ENCODE assay signal across 25 cellular contexts in the genomic region with DNA sequence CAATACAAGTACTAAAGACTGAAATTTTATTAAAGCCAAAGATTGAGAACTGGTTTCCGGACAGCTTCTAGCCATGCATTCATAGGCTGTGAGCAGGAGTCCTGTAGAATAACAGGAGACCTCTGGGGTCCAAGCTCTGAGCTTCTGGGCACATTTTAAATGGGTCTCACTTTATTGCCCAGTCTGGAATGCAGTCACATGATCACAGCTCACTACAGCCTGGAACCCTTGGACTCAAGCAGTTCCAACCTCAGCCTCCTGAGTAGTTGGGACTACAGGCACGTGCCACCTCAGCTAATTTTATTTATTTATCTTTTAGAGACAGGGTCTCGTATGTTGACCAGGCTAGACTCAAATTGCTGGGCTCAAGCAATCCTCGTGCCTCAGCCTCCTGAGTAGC.
"Had no signal": no experiment of that assay in that cellular context is flagged by ENCODE, and none has a peak within 500 bp of the region (broad histone marks: within the 10 kb centered on the region; RNA-seq: fewer than 3 reads in every experiment).

No MANE protein-coding gene starts in this region.

- H3K4me1 Mint-ChIP-seq: activated CD4-positive, alpha-beta T cell treated with anti-CD3 and anti-CD28 coated beads, Interleukin-2, amount 10 ng/mL, durations not matched to agents 7 days and 5 days; activated naive CD4-positive, alpha-beta T cell treated with anti-CD3 and anti-CD28 coated beads, Interleukin-2, amount 10 ng/mL, durations not matched to agents 7 days and 5 days; activated naive CD8-positive, alpha-beta T cell treated with anti-CD3 and anti-CD28 coated beads, Interleukin-2, amount 10 ng/mL, durations not matched to agents 7 days and 5 days; neural progenitor cell had no signal

- H2AFZ ChIP-seq: neural progenitor cell, parathyroid adenoma had no signal

- H3K9me3 ChIP-seq: gastroesophageal sphincter, psoas muscle, stomach, tibial nerve had no signal

- H3K27me3 Mint-ChIP-seq: activated CD4-positive, alpha-beta T cell treated with anti-CD3 and anti-CD28 coated beads, Interleukin-2, amount 10 ng/mL, durations not matched to agents 7 days and 5 days; activated CD8-positive, alpha-beta T cell treated with anti-CD3 and anti-CD28 coated beads for 36 hours; activated naive CD4-positive, alpha-beta T cell treated with anti-CD3 and anti-CD28 coated beads, Interleukin-2, amount 10 ng/mL, durations not matched to agents 7 days and 5 days; activated naive CD8-positive, alpha-beta T cell treated with anti-CD3 and anti-CD28 coated beads, Interleukin-2, amount 10 ng/mL, durations not matched to agents 7 days and 5 days; naive B cell; stimulated activated naive B cell treated with anti-CD40 and anti-IgM and Interleukin-4, amounts not matched to agents 10 μg/mL and 1 μg/mL and 100 μg/mL, for 72 hours had no signal

- H3K4me3 Mint-ChIP-seq: activated CD4-positive, alpha-beta T cell treated with anti-CD3 and anti-CD28 coated beads, Interleukin-2, amount 10 ng/mL, durations not matched to agents 7 days and 5 days; activated CD8-positive, alpha-beta T cell treated with anti-CD3 and anti-CD28 coated beads for 36 hours; activated naive CD4-positive, alpha-beta T cell treated with anti-CD3 and anti-CD28 coated beads, Interleukin-2, amount 10 ng/mL, durations not matched to agents 7 days and 5 days; activated naive CD8-positive, alpha-beta T cell treated with anti-CD3 and anti-CD28 coated beads, Interleukin-2, amount 10 ng/mL, durations not matched to agents 7 days and 5 days; activated T-helper 1 cell treated with anti-CD3 and anti-CD28 coated beads, Interleukin-12 subunit alpha, Interleukin-12 subunit beta, Interleukin-2, Interleukin-4 antibody, amounts not matched to agents 30 ng/mL and 10 ng/mL and 1 ng/mL, durations not matched to agents 14 hours and 24 hours and 36 hours; naive B cell; neural progenitor cell; stimulated activated naive B cell treated with anti-CD40 and anti-IgM and Interleukin-4, amounts not matched to agents 10 μg/mL and 1 μg/mL and 100 μg/mL, for 72 hours had no signal

- H3K27me3 ChIP-seq: brain microvascular endothelial cell, gastroesophageal sphincter, neural progenitor cell, stomach, tibial nerve had no signal

- ATAC-seq: activated CD8-positive, alpha-beta T cell treated with anti-CD3 and anti-CD28 coated beads for 36 hours; gastroesophageal sphincter; left cardiac atrium had no signal

- H3K9me3 Mint-ChIP-seq: activated CD4-positive, alpha-beta T cell treated with anti-CD3 and anti-CD28 coated beads, Interleukin-2, amount 10 ng/mL, durations not matched to agents 7 days and 5 days; activated CD8-positive, alpha-beta T cell treated with anti-CD3 and anti-CD28 coated beads for 36 hours; activated naive CD4-positive, alpha-beta T cell treated with anti-CD3 and anti-CD28 coated beads, Interleukin-2, amount 10 ng/mL, durations not matched to agents 7 days and 5 days; activated naive CD8-positive, alpha-beta T cell treated with anti-CD3 and anti-CD28 coated beads, Interleukin-2, amount 10 ng/mL, durations not matched to agents 7 days and 5 days; activated T-helper 1 cell treated with anti-CD3 and anti-CD28 coated beads, Interleukin-12 subunit alpha, Interleukin-12 subunit beta, Interleukin-2, Interleukin-4 antibody, amounts not matched to agents 30 ng/mL and 10 ng/mL and 1 ng/mL, durations not matched to agents 14 hours and 24 hours and 36 hours; naive B cell; neural progenitor cell; stimulated activated naive B cell treated with anti-CD40 and anti-IgM and Interleukin-4, amounts not matched to agents 10 μg/mL and 1 μg/mL and 100 μg/mL, for 72 hours had no signal

- H3K4me1 ChIP-seq: gastroesophageal sphincter, neural progenitor cell, psoas muscle, tibial nerve had no signal

- H3K4me3 ChIP-seq: gastroesophageal sphincter, neural progenitor cell, psoas muscle, stomach, tibial nerve had no signal

- H3K27ac Mint-ChIP-seq: activated CD4-positive, alpha-beta T cell treated with anti-CD3 and anti-CD28 coated beads, Interleukin-2, amount 10 ng/mL, durations not matched to agents 7 days and 5 days; activated naive CD4-positive, alpha-beta T cell treated with anti-CD3 and anti-CD28 coated beads, Interleukin-2, amount 10 ng/mL, durations not matched to agents 7 days and 5 days; activated naive CD8-positive, alpha-beta T cell treated with anti-CD3 and anti-CD28 coated beads, Interleukin-2, amount 10 ng/mL, durations not matched to agents 7 days and 5 days; activated T-helper 1 cell treated with anti-CD3 and anti-CD28 coated beads, Interleukin-12 subunit alpha, Interleukin-12 subunit beta, Interleukin-2, Interleukin-4 antibody, amounts not matched to agents 30 ng/mL and 10 ng/mL and 1 ng/mL, durations not matched to agents 14 hours and 24 hours and 36 hours; neural progenitor cell; stimulated activated naive B cell treated with anti-CD40 and anti-IgM and Interleukin-4, amounts not matched to agents 10 μg/mL and 1 μg/mL and 100 μg/mL, for 72 hours had no signal

- DNase-seq: activated CD4-positive, alpha-beta T cell treated with anti-CD3 and anti-CD28 coated beads for 1 hour; activated CD4-positive, alpha-beta T cell treated with anti-CD3 and anti-CD28 coated beads, Interleukin-2, amount 10 ng/mL, durations not matched to agents 7 days and 5 days; activated CD8-positive, alpha-beta T cell treated with anti-CD3 and anti-CD28 coated beads for 36 hours; activated effector memory CD4-positive, alpha-beta T cell treated with anti-CD3 and anti-CD28 coated beads, Interleukin-2, amount 50 U/mL, for 16 hours; activated naive CD4-positive, alpha-beta T cell treated with anti-CD3 and anti-CD28 coated beads, Interleukin-2, amount 10 ng/mL, durations not matched to agents 7 days and 5 days; activated naive CD8-positive, alpha-beta T cell treated with anti-CD3 and anti-CD28 coated beads, Interleukin-2, amount 10 ng/mL, durations not matched to agents 7 days and 5 days; brain microvascular endothelial cell; caudate nucleus; cortex of kidney; hippocampal formation; left cardiac atrium; mammary epithelial cell; naive B cell; occipital lobe; psoas muscle; stimulated activated CD4-positive, alpha-beta T cell treated with anti-CD3 and anti-CD28 coated beads, Interleukin-15, amount 100 ng/mL, for 24 hours; stimulated activated CD4-positive, alpha-beta T cell treated with anti-CD3 and anti-CD28 coated beads, Interleukin-2, amount 100 ng/mL, for 24 hours; stimulated activated naive B cell treated with anti-CD40 and anti-IgM and Interleukin-4, amounts not matched to agents 10 μg/mL and 1 μg/mL and 100 μg/mL, for 72 hours; stomach; T-helper 2 cell had no signal

- H3K9ac ChIP-seq: neural progenitor cell, parathyroid adenoma had no signal

- H3K27ac ChIP-seq: brain microvascular endothelial cell, gastroesophageal sphincter, neural progenitor cell, parathyroid adenoma, psoas muscle, stomach, tibial nerve had no signal

- H3K4me2 ChIP-seq: neural progenitor cell had no signal
